Comparison of ENCODE assay signal across 13 cellular contexts in genomic region chr6:22886881-22887581, GRCh38.
DNase-seq lines count a peak whose midpoint lies in the region; ATAC-seq and TF ChIP-seq lines count a peak whose summit lies in the region.
"Had no signal": no experiment of that assay in that cellular context is flagged by ENCODE, and none has a peak within 500 bp of the region (broad histone marks: within the 10 kb centered on the region; RNA-seq: fewer than 3 reads in every experiment).

No MANE protein-coding gene starts in this region.

- no peak overlapping the region for H3K4me3 ChIP-seq in HAP-1
- no peak overlapping the region for H3K4me3 ChIP-seq in coronary artery
- H3K4me3 ChIP-seq: MG63, ovary had no signal

- H3K27me3 Mint-ChIP-seq in stimulated activated naive B cell treated with anti-CD40 and anti-IgM and Interleukin-4, amounts not matched to agents 10 μg/mL and 1 μg/mL and 100 μg/mL, for 72 hours, result peaks cover 0 to 9% of the 10 kb centered on the region in 2 donors

- H3K4me1 ChIP-seq in HAP-1, result peaks cover 10% of the 10 kb centered on the region

- in situ Hi-C loops in HAP-1 (cut with MboI; ENCODE audit: low sequenced_read_pairs), result no loop called here

- DNase-seq in HAP-1 (ENCODE audit: low spot score in 2 of 2) (peak; percentile 23 to 81), NCI-H1930 (lab: John Stamatoyannopoulos, UW) (peak; percentile 60 to 69), epithelial cell of prostate (ENCODE audit: low read depth, low spot score) (peak; percentile 82), globus pallidus (ENCODE audit: low spot score) (no peak), coronary artery (ENCODE audit: low spot score) (no peak)
- DNase-seq in stimulated activated naive B cell treated with anti-CD40 and anti-IgM and Interleukin-4, amounts not matched to agents 10 μg/mL and 1 μg/mL and 100 μg/mL, for 72 hours, result peak; percentile 1
- DNase-seq: activated CD4-positive, alpha-beta T cell treated with anti-CD3 and anti-CD28 coated beads, Interleukin-2, amount 50 U/mL, for 4 hours; activated gamma-delta T cell; glutamatergic neuron; MG63; ovary had no signal

- no peaks in the 10 kb centered on the region for H3K4me1 Mint-ChIP-seq in stimulated activated naive B cell treated with anti-CD40 and anti-IgM and Interleukin-4, amounts not matched to agents 10 μg/mL and 1 μg/mL and 100 μg/mL, for 72 hours
- H3K4me1 Mint-ChIP-seq: stimulated activated effector memory CD8-positive, alpha-beta T cell treated with anti-CD3 and anti-CD28 coated beads, Interleukin-12 subunit alpha, Interleukin-12 subunit beta, amount 100 ng/mL, for 72 hours had no signal

- H3K27me3 ChIP-seq in HAP-1 (ENCODE audit: low read depth), result no peaks in the 10 kb centered on the region
- H3K27me3 ChIP-seq: MG63, ovary had no signal

- no peak for TF ChIP-seq CTCF in coronary artery (IDR thresholded peaks at IDR 0.05)

- no peaks in the 10 kb centered on the region for H3K9me3 ChIP-seq in HAP-1
- H3K9me3 ChIP-seq: MG63, ovary had no signal

- no peak overlapping the region for H3K27ac Mint-ChIP-seq in stimulated activated naive B cell treated with anti-CD40 and anti-IgM and Interleukin-4, amounts not matched to agents 10 μg/mL and 1 μg/mL and 100 μg/mL, for 72 hours
- H3K27ac Mint-ChIP-seq: stimulated activated effector memory CD8-positive, alpha-beta T cell treated with anti-CD3 and anti-CD28 coated beads, Interleukin-12 subunit alpha, Interleukin-12 subunit beta, amount 100 ng/mL, for 72 hours had no signal

- H3K36me3 ChIP-seq in HAP-1 (replicated peaks), result no peaks in the 10 kb centered on the region
- H3K36me3 ChIP-seq: MG63, ovary had no signal

- no peaks in the 10 kb centered on the region for H3K9me3 Mint-ChIP-seq in stimulated activated naive B cell treated with anti-CD40 and anti-IgM and Interleukin-4, amounts not matched to agents 10 μg/mL and 1 μg/mL and 100 μg/mL, for 72 hours

- no peaks in the 10 kb centered on the region for H3K36me3 Mint-ChIP-seq in stimulated activated naive B cell treated with anti-CD40 and anti-IgM and Interleukin-4, amounts not matched to agents 10 μg/mL and 1 μg/mL and 100 μg/mL, for 72 hours
- H3K36me3 Mint-ChIP-seq: stimulated activated effector memory CD8-positive, alpha-beta T cell treated with anti-CD3 and anti-CD28 coated beads, Interleukin-12 subunit alpha, Interleukin-12 subunit beta, amount 100 ng/mL, for 72 hours had no signal

- peak; percentile 60 to 64 for ATAC-seq in stimulated activated naive B cell treated with anti-CD40 and anti-IgM and Interleukin-4, amounts not matched to agents 10 μg/mL and 1 μg/mL and 100 μg/mL, for 72 hours (replicated peaks)
- ATAC-seq in HG02884 (IDR thresholded peaks at IDR 0.05; ENCODE audit: unreplicated experiment), result no peak
- ATAC-seq: stimulated activated effector memory CD8-positive, alpha-beta T cell treated with anti-CD3 and anti-CD28 coated beads, Interleukin-12 subunit alpha, Interleukin-12 subunit beta, amount 100 ng/mL, for 72 hours had no signal

- H3K27ac ChIP-seq in epithelial cell of prostate (peak overlapping the region; percentile 71), coronary artery (no peak overlapping the region)
- H3K27ac ChIP-seq: ovary had no signal

- no peak overlapping the region for H3K4me3 Mint-ChIP-seq in stimulated activated naive B cell treated with anti-CD40 and anti-IgM and Interleukin-4, amounts not matched to agents 10 μg/mL and 1 μg/mL and 100 μg/mL, for 72 hours
- H3K4me3 Mint-ChIP-seq: stimulated activated effector memory CD8-positive, alpha-beta T cell treated with anti-CD3 and anti-CD28 coated beads, Interleukin-12 subunit alpha, Interleukin-12 subunit beta, amount 100 ng/mL, for 72 hours had no signal

Comparison
In these comparisons a context has a peak if more than half of its experiments do, and no peak if none do; other contexts are left out.
1. DNase-seq: peak in HAP-1 (2 of 2), NCI-H1930 (2 of 2), epithelial cell of prostate (single experiment) and stimulated activated naive B cell treated with anti-CD40 and anti-IgM and Interleukin-4, amounts not matched to agents 10 μg/mL and 1 μg/mL and 100 μg/mL, for 72 hours (single experiment); none in globus pallidus (single experiment) and coronary artery (single experiment).